In genomic region chr10:17655567-17656146, GRCh38 we compare ENCODE assay signal across 9 cellular contexts. TPM values are rescaled to one million over a fixed set of nuclear protein-coding genes. Genes with fewer than 3 reads are reported as not detected.
DNase-seq lines count a peak whose midpoint lies in the region; ATAC-seq, FAIRE-seq and TF ChIP-seq lines count a peak whose summit lies in the region.
"Had no signal": no experiment of that assay in that cellular context is flagged by ENCODE, and none has a peak within 500 bp of the region (broad histone marks: within the 10 kb centered on the region; RNA-seq: fewer than 3 reads in every experiment).

No MANE protein-coding gene starts in this region.

- H3K27ac Mint-ChIP-seq in IgD-negative memory B cell: peak overlapping the region in 1 of 3 donors; percentile 17

- peaks cover 22% of the 10 kb centered on the region for H3K36me3 Mint-ChIP-seq in IgD-negative memory B cell

- H3K4me1 Mint-ChIP-seq in IgD-negative memory B cell: peaks cover 31 to 37% (median 37%) of the 10 kb centered on the region in 3 donors

- no peak overlapping the region for H3K27ac ChIP-seq in stomach
- H3K27ac ChIP-seq in kidney (ENCODE audit: low read depth in 2 of 2, low read length in 2 of 2): no peak overlapping the region
- H3K27ac ChIP-seq: cardiac muscle cell had no signal

- H3K27me3 ChIP-seq in stomach: no peaks in the 10 kb centered on the region
- H3K27me3 ChIP-seq: cardiac muscle cell had no signal

- H3K36me3 ChIP-seq in stomach (peaks cover 0 to 8% (median 4%) of the 10 kb centered on the region in 4 donors), kidney (ENCODE audit: control insufficient read depth in 1 of 2, insufficient read depth in 2 of 2, low read length in 2 of 2) (no peaks in the 10 kb centered on the region)

- FAIRE-seq in GM12892 (lab: Jason Lieb, UNC): peak; percentile 88
- no peak for FAIRE-seq in kidney (lab: Jason Lieb, UNC)

- TF ChIP-seq CTCF in stomach (IDR thresholded peaks at IDR 0.05): no peak
- no peak for TF ChIP-seq CTCF in kidney (IDR thresholded peaks at IDR 0.05; ENCODE audit: borderline replicate concordance, extremely low read depth, insufficient read depth)

- DNase-seq in GM12892 (ENCODE audit: insufficient read length) (no peak), glomerular visceral epithelial cell (ENCODE audit: extremely low spot score) (peak; percentile 30), stomach (no peak), kidney (no peak), UCSD-AML1 (lab: John Stamatoyannopoulos, UW; ENCODE audit: unreplicated experiment) (no peak), cortex of kidney (lab: John Stamatoyannopoulos, UW) (no peak)

- H3K9me3 ChIP-seq in stomach: no peaks in the 10 kb centered on the region
- H3K9me3 ChIP-seq in kidney (ENCODE audit: control insufficient read depth in 1 of 2, low read length in 2 of 2): no peaks in the 10 kb centered on the region

- 83 to 87% (median 86%) methylated on average over 5 of the region's 5 CpGs for WGBS in stomach, 5 donors

- ATAC-seq in GM21576 (IDR thresholded peaks at IDR 0.05; ENCODE audit: unreplicated experiment): peak; percentile 87

- no peak overlapping the region for H3K9ac ChIP-seq in kidney (ENCODE audit: low read length in 2 of 2)

- H3K4me3 Mint-ChIP-seq in IgD-negative memory B cell: peak overlapping the region in 3 of 4 donors; percentile 23 to 56 (median 55)

- intact Hi-C loops in stomach (cut with DNase I; ENCODE audit: low total_unique reads) (no loop called here), kidney (cut with DNase I) (no loop called here)

- peaks cover 0 to 3% (median 0%) of the 10 kb centered on the region in 3 donors for H3K9me3 Mint-ChIP-seq in IgD-negative memory B cell

- H3K4me1 ChIP-seq in stomach: peaks cover 0 to 48% (median 25%) of the 10 kb centered on the region in 4 donors
- peaks cover 0 to 7% of the 10 kb centered on the region in 2 donors for H3K4me1 ChIP-seq in kidney (ENCODE audit: control insufficient read depth in 1 of 2, insufficient read depth in 1 of 2, low read depth in 1 of 2, low read length in 2 of 2)

- no peaks in the 10 kb centered on the region for H3K27me3 Mint-ChIP-seq in IgD-negative memory B cell

- H3K4me3 ChIP-seq in stomach (no peak overlapping the region), kidney (ENCODE audit: low read length in 2 of 2) (no peak overlapping the region)
- H3K4me3 ChIP-seq: cardiac muscle cell had no signal

- TF ChIP-seq EP300 in stomach (IDR thresholded peaks at IDR 0.05): no peak

- no peak for TF ChIP-seq POLR2A in GM12892 (IDR thresholded peaks at IDR 0.05; ENCODE audit: low read depth, low read length)
- TF ChIP-seq POLR2A in stomach (IDR thresholded peaks at IDR 0.05): no peak

RNA-seq across cellular contexts. Expression of gene STAM, which starts 11.7 kb away (rescaled TPM):
- polyA plus RNA-seq in GM12892 (2012; ENCODE audit: missing spikeins): 10.5 TPM
- polyA plus RNA-seq in IgD-negative memory B cell (6.5 TPM), stomach (10 to 100 TPM in 2 of 3 donors, 1 to 10 TPM in 1; 6.8 to 12.1 (median 11.6) TPM), kidney (ENCODE audit: insufficient read depth, low read depth, low replicate concordance) (10.3 TPM)
- total RNA-seq in stomach (10 to 100 TPM in 2 of 5 donors, 1 to 10 TPM in 3; 7.0 to 49.2 (median 8.5) TPM), kidney (26.1 TPM)

RNA-seq across cellular contexts. Expression of gene HACD1, which starts 38.5 kb away (rescaled TPM):
- polyA plus RNA-seq in GM12892 (2012; ENCODE audit: missing spikeins): not detected
- polyA plus RNA-seq in IgD-negative memory B cell (not detected), stomach (10 to 100 TPM; 11.5 to 17.9 (median 14.1) TPM), kidney (ENCODE audit: insufficient read depth, low read depth, low replicate concordance) (11.4 TPM)
- total RNA-seq in stomach (100 to 1,000 TPM in 1 of 5 donors, 10 to 100 TPM in 4; 20.9 to 142 (median 40.8) TPM), kidney (11.6 TPM)

Comparison
In these comparisons a context has a peak if more than half of its experiments do, and no peak if none do; other contexts are left out.
1. RNA of gene HACD1, which starts 38.5 kb away (polyA plus RNA-seq): 11.5 to 17.9 TPM in stomach and 11.4 TPM in kidney (single experiment); not detected in IgD-negative memory B cell (single experiment); every median in the first group is over 10 times any median in the second.